Comparison of ENCODE assay signal across 12 cellular contexts in the genomic region with DNA sequence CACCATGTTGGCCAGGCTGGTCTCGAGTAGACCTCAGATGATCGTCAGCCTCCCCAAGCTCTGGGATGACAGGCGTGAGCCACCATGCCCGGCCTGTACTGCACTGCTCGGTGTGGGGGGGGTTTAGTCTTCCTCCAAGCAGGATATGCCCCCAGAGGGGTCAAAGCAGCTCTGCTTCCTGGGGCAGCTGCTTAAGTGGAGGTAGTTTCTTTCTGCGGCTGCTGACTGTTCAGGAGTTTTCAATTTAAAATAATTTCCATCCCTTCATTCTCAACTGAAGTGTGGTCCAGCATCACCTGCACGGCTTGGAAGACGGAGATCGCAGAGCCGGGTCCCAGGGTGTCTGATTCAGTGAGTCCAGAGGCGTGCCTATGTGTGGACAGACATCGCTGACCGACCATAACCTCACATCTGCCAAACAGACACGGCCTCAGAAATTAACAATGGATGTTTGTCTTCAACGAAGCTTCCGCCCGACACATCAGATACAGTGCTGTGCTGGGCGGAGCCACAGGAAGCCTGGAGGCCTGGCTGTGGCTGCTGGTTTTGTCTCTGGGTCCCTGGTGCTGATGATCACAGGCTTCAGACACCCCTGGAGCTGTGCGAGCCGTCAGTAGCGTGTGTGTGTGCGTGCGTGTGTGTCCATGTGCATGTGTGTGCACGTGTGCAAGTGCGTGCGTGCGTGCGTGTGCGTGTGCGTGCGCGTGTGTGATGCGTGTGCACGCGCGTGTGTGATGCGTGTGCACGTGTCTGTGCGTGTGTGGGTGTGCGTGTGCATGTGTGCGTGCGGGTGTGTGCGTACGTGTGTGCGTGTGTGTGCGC.
DNase-seq lines count a peak whose midpoint lies in the region; TF ChIP-seq lines count a peak whose summit lies in the region.
"Had no signal": no experiment of that assay in that cellular context is flagged by ENCODE, and none has a peak within 500 bp of the region (broad histone marks: within the 10 kb centered on the region; RNA-seq: fewer than 3 reads in every experiment).

No MANE protein-coding gene starts in this region.

- dilution Hi-C loops in mammary epithelial cell (cut with HindIII; ENCODE audit: low sequenced_read_pairs), result loop anchor here (5.0 kb wide), 1 partner anchor 53 kb away; no protein-coding TSS in a partner anchor

- H3K4me3 Mint-ChIP-seq in MCF 10A (ENCODE audit: unreplicated experiment), result no peak overlapping the region
- H3K4me3 Mint-ChIP-seq: activated naive CD8-positive, alpha-beta T cell; immature natural killer cell had no signal

- in situ Hi-C loops in mammary epithelial cell (cut with MboI; ENCODE audit: low sequenced_read_pairs in 2 of 2), result no loop called here

- no peaks in the 10 kb centered on the region for H4K20me1 ChIP-seq in mammary epithelial cell (ENCODE audit: insufficient read depth, low read length)

- no peak overlapping the region for H3K4me3 ChIP-seq in mammary epithelial cell (replicated peaks in 1 of 3; ENCODE audit: insufficient read depth in 1 of 3, low read depth in 2 of 3, low read length in 3 of 3)
- H3K4me3 ChIP-seq in sigmoid colon, result no peak overlapping the region

- DNase-seq in mammary epithelial cell (peak; percentile 76), MCF 10A (ENCODE audit: unreplicated experiment) (no peak), fibroblast of gingiva (ENCODE audit: low read depth) (peak; percentile 16), lung microvascular endothelial cell (ENCODE audit: low read depth in 2 of 2) (peak; percentile 90 to 96), sigmoid colon (no peak), NOMO-1 treated with DMSO at 0.1 percent for 48 hours (lab: John Stamatoyannopoulos, UW; ENCODE audit: unreplicated experiment) (no peak)
- DNase-seq in activated effector memory CD4-positive, alpha-beta T cell treated with anti-CD3 and anti-CD28 coated beads, Interleukin-2, amount 50 U/mL, for 16 hours, result no peak
- no peak for DNase-seq in activated CD8-positive, alpha-beta memory T cell treated with anti-CD3 and anti-CD28 coated beads for 24 hours
- DNase-seq: immature natural killer cell, NCI-H2081, SHP77 treated with DMSO at 0.1 percent for 48 hours had no signal

- H3K27ac ChIP-seq in mammary epithelial cell (ENCODE audit: insufficient read depth, low read depth, low read length) (no peak overlapping the region), sigmoid colon (peak overlapping the region in 2 of 4 donors; percentile 68 to 76)

- H3K36me3 ChIP-seq in mammary epithelial cell (ENCODE audit: insufficient read depth, low read length), result no peaks in the 10 kb centered on the region
- no peaks in the 10 kb centered on the region for H3K36me3 ChIP-seq in sigmoid colon

- WGBS in mammary epithelial cell (ENCODE audit: low coverage, missing lambda C conversion rate), result 36% methylated on average over 28 of the region's 46 CpGs
- 89 to 90% methylated on average over 46 of the region's 46 CpGs for WGBS in sigmoid colon, 2 donors

- no peaks in the 10 kb centered on the region for H3K79me2 ChIP-seq in mammary epithelial cell (ENCODE audit: insufficient read depth, low read length)

- peak overlapping the region; percentile 19 for H2AFZ ChIP-seq in mammary epithelial cell (ENCODE audit: low read depth, low read length)

- H3K9me3 ChIP-seq in mammary epithelial cell (replicated peaks; ENCODE audit: insufficient read depth, low read length) (no peaks in the 10 kb centered on the region), sigmoid colon (peaks cover 0 to 4% (median 0%) of the 10 kb centered on the region in 4 donors)

- H3K9me3 Mint-ChIP-seq in MCF 10A (ENCODE audit: unreplicated experiment), result no peaks in the 10 kb centered on the region
- H3K9me3 Mint-ChIP-seq: immature natural killer cell had no signal

- intact Hi-C loops in mammary epithelial cell (cut with micrococcal nuclease) (loop anchor here (5.0 kb wide), 1 partner anchor 378 kb away; no protein-coding TSS in a partner anchor), MCF 10A (cut with micrococcal nuclease) (no loop called here), sigmoid colon (cut with DNase I) (no loop called here)

- H3K9ac ChIP-seq in mammary epithelial cell (ENCODE audit: insufficient read depth, low read length), result no peak overlapping the region

- CTCF ChIA-PET in mammary epithelial cell (lab: Charles Lee; ENCODE audit: low non-redundant PET), result no interaction called here
- CTCF ChIA-PET in MCF 10A (lab: Yijun Ruan, JAX), result interaction anchor here (0.6 to 0.7 kb wide), 2 partner anchors 8 to 15 kb away, joined by 4 read pairs; no protein-coding TSS in a partner anchor

- peaks cover 15% of the 10 kb centered on the region for H3K27me3 Mint-ChIP-seq in MCF 10A (ENCODE audit: insufficient read depth, unreplicated experiment)

- BruUV-seq in mammary epithelial cell (replicated peaks; lab: Mats Ljungman, UMichigan), result no TSS peak
- no TSS peak for BruUV-seq in MCF 10A (replicated peaks; lab: Mats Ljungman, UMichigan)

- H3K27me3 ChIP-seq in mammary epithelial cell (ENCODE audit: insufficient read depth, low read length) (peaks cover 2% of the 10 kb centered on the region), sigmoid colon (no peaks in the 10 kb centered on the region)

- TF ChIP-seq CTCF in mammary epithelial cell (conservative IDR thresholded peaks at IDR 0.05 in 1 of 2, IDR thresholded peaks at IDR 0.05 in 1 of 2; ENCODE audit: extremely low read depth in 1 of 2, insufficient read depth in 1 of 2, low read depth in 1 of 2, low read length in 2 of 2), result no peak
- no peak for TF ChIP-seq CTCF in MCF 10A (IDR thresholded peaks at IDR 0.05; ENCODE audit: unreplicated experiment)
- no peak for TF ChIP-seq CTCF in sigmoid colon (IDR thresholded peaks at IDR 0.05)

- no peak overlapping the region for H3K27ac Mint-ChIP-seq in MCF 10A (ENCODE audit: low read depth, unreplicated experiment)
- H3K27ac Mint-ChIP-seq: activated naive CD8-positive, alpha-beta T cell; immature natural killer cell had no signal

- POLR2A ChIA-PET in MCF 10A (lab: Yijun Ruan, JAX), result no interaction called here

- H3K36me3 Mint-ChIP-seq in MCF 10A (ENCODE audit: insufficient read depth, unreplicated experiment), result no peaks in the 10 kb centered on the region
- H3K36me3 Mint-ChIP-seq: activated naive CD8-positive, alpha-beta T cell; immature natural killer cell had no signal

- H3K4me1 ChIP-seq in mammary epithelial cell (ENCODE audit: insufficient read depth, low read length) (peaks cover 6% of the 10 kb centered on the region), sigmoid colon (peaks cover 0 to 55% (median 34%) of the 10 kb centered on the region in 4 donors)

- no peak overlapping the region for H3K4me2 ChIP-seq in mammary epithelial cell (ENCODE audit: insufficient read depth, low read depth, low read length)

- no peak for TF ChIP-seq EP300 in sigmoid colon (IDR thresholded peaks at IDR 0.05)

- H3K4me1 Mint-ChIP-seq in MCF 10A (ENCODE audit: insufficient read depth, unreplicated experiment), result no peaks in the 10 kb centered on the region
- H3K4me1 Mint-ChIP-seq: immature natural killer cell had no signal

- no peak for TF ChIP-seq POLR2A in sigmoid colon (IDR thresholded peaks at IDR 0.05)

Comparison
In these comparisons a context has a peak if more than half of its experiments do, and no peak if none do; other contexts are left out.
1. DNase-seq: peak in mammary epithelial cell (single experiment), fibroblast of gingiva (single experiment) and lung microvascular endothelial cell (2 of 2); none in MCF 10A (single experiment), sigmoid colon (single experiment), NOMO-1 treated with DMSO at 0.1 percent for 48 hours (single experiment), activated effector memory CD4-positive, alpha-beta T cell treated with anti-CD3 and anti-CD28 coated beads, Interleukin-2, amount 50 U/mL, for 16 hours (single experiment) and activated CD8-positive, alpha-beta memory T cell treated with anti-CD3 and anti-CD28 coated beads for 24 hours (single experiment).